In the genomic region with DNA sequence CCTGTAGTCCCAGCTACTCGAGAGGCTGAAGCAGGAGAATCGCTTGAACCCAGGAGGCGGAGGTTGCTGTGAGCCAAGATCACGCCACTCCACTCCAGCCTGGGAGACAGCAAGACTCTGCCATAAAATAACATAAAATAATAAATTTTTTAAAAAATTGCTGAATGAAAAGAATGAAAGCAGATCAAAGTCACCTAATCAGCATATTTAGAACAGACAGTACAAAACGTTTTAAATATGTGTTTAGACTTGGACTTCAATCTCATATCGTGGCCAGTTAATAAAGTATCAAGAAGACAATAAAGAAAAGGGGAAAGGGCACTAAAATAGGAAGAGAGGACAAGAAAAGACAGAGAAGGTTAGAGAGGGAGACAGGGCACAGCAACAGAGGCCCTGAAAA, we compare ENCODE assay signal across 38 cellular contexts.
"Had no signal": no experiment of that assay in that cellular context is flagged by ENCODE, and none has a peak within 500 bp of the region (broad histone marks: within the 10 kb centered on the region; RNA-seq: fewer than 3 reads in every experiment).

No MANE protein-coding gene starts in this region.

- H3K27ac ChIP-seq: brain microvascular endothelial cell, cardiac muscle cell, PC-9, RWPE1, VCaP had no signal

- H3K9me3 Mint-ChIP-seq: activated CD4-positive, alpha-beta memory T cell treated with anti-CD3 and anti-CD28 coated beads, Interleukin-2, amount 10 ng/mL, durations not matched to agents 7 days and 5 days; activated naive CD4-positive, alpha-beta T cell treated with anti-CD3 and anti-CD28 coated beads for 36 hours; activated naive CD4-positive, alpha-beta T cell treated with anti-CD3 and anti-CD28 coated beads, Interleukin-2, amount 50 U/mL, for 72 hours; central memory CD8-positive, alpha-beta T cell had no signal

- H3K27ac Mint-ChIP-seq: activated CD4-positive, alpha-beta memory T cell treated with anti-CD3 and anti-CD28 coated beads, Interleukin-2, amount 10 ng/mL, durations not matched to agents 7 days and 5 days; activated CD8-positive, alpha-beta memory T cell treated with anti-CD3 and anti-CD28 coated beads, Interleukin-2, amount 10 ng/mL, durations not matched to agents 7 days and 5 days; activated naive CD4-positive, alpha-beta T cell treated with anti-CD3 and anti-CD28 coated beads for 36 hours; activated naive CD4-positive, alpha-beta T cell treated with anti-CD3 and anti-CD28 coated beads, Interleukin-2, amount 50 U/mL, for 72 hours; activated T-helper 2 cell treated with anti-CD3 and anti-CD28 coated beads, Interferon-gamma antibody, Interleukin-2, Interleukin-4, amounts not matched to agents 10 μg/mL and 5 μg/mL and 100 μg/mL, durations not matched to agents 14 hours and 24 hours and 36 hours had no signal

- ATAC-seq: activated CD8-positive, alpha-beta memory T cell treated with anti-CD3 and anti-CD28 coated beads, Interleukin-2, amount 10 ng/mL, durations not matched to agents 7 days and 5 days; Right ventricle myocardium inferior; SK-N-SH treated with all-trans-retinoic acid at 6 μM for 48 hours had no signal

- H3K4me3 Mint-ChIP-seq: activated CD4-positive, alpha-beta memory T cell treated with anti-CD3 and anti-CD28 coated beads, Interleukin-2, amount 10 ng/mL, durations not matched to agents 7 days and 5 days; activated CD8-positive, alpha-beta memory T cell treated with anti-CD3 and anti-CD28 coated beads, Interleukin-2, amount 10 ng/mL, durations not matched to agents 7 days and 5 days; activated naive CD4-positive, alpha-beta T cell treated with anti-CD3 and anti-CD28 coated beads for 36 hours; central memory CD8-positive, alpha-beta T cell had no signal

- H3K4me2 ChIP-seq: PC-9 had no signal

- H3K36me3 Mint-ChIP-seq: activated naive CD4-positive, alpha-beta T cell treated with anti-CD3 and anti-CD28 coated beads, Interleukin-2, amount 50 U/mL, for 72 hours had no signal

- FAIRE-seq: RCC 7860 had no signal

- H3K27me3 ChIP-seq: brain microvascular endothelial cell, cardiac muscle cell had no signal

- H2AFZ ChIP-seq: PC-9 had no signal

- H3K27me3 Mint-ChIP-seq: activated CD4-positive, alpha-beta memory T cell treated with anti-CD3 and anti-CD28 coated beads, Interleukin-2, amount 10 ng/mL, durations not matched to agents 7 days and 5 days; activated CD8-positive, alpha-beta memory T cell treated with anti-CD3 and anti-CD28 coated beads, Interleukin-2, amount 10 ng/mL, durations not matched to agents 7 days and 5 days; central memory CD8-positive, alpha-beta T cell had no signal

- H3K4me1 Mint-ChIP-seq: central memory CD8-positive, alpha-beta T cell had no signal

- H3K4me3 ChIP-seq: cardiac muscle cell, PC-9 had no signal

- H3K36me3 ChIP-seq: brain microvascular endothelial cell, cardiac muscle cell had no signal

- DNase-seq: activated CD4-positive, alpha-beta memory T cell treated with anti-CD3 and anti-CD28 coated beads, Interleukin-2, amount 10 ng/mL, durations not matched to agents 7 days and 5 days; activated CD4-positive, alpha-beta T cell treated with anti-CD3 and anti-CD28 coated beads for 1 hour; activated CD4-positive, alpha-beta T cell treated with anti-CD3 and anti-CD28 coated beads for 48 hours; activated CD4-positive, CD25-positive, alpha-beta regulatory T cell; activated CD8-positive, alpha-beta memory T cell treated with anti-CD3 and anti-CD28 coated beads for 24 hours; activated CD8-positive, alpha-beta memory T cell treated with anti-CD3 and anti-CD28 coated beads, Interleukin-2, amount 10 ng/mL, durations not matched to agents 7 days and 5 days; activated CD8-positive, alpha-beta memory T cell treated with anti-CD3 and anti-CD28 coated beads, Interleukin-2, amount 50 U/mL, for 48 hours; activated gamma-delta T cell; activated naive CD4-positive, alpha-beta T cell treated with anti-CD3 and anti-CD28 coated beads for 36 hours; activated T-cell treated with anti-CD3 and anti-CD28 coated beads, Interleukin-2, amount 50 U/mL, for 1 hour; amniotic stem cell; aorta; brain microvascular endothelial cell; NCI-H1092 treated with DMSO at 0.1 percent for 48 hours; NCI-H1417; NCI-H146; NCI-H187; NCI-H2029 treated with DMSO at 0.1 percent for 48 hours; NCI-H2107; NCI-H2171; NCI-H510A; NCI-H526; NCI-H748 treated with DMSO at 0.1 percent for 48 hours; NK-92 treated with Interleukin-12 subunit alpha and Interleukin-12 subunit beta, amount 100 ng/mL, for 24 hours; PC-9; SIG-M5; T-helper 1 cell; T-helper 2 cell; T-helper 9 cell had no signal
